In genomic region chr5:171450423-171451246, GRCh38 we compare ENCODE assay signal across 9 cellular contexts. TPM values are rescaled to one million over a fixed set of nuclear protein-coding genes. Genes with fewer than 3 reads are reported as not detected.
DNase-seq lines count a peak whose midpoint lies in the region; TF ChIP-seq lines count a peak whose summit lies in the region.
"Had no signal": no experiment of that assay in that cellular context is flagged by ENCODE, and none has a peak within 500 bp of the region (broad histone marks: within the 10 kb centered on the region; RNA-seq: fewer than 3 reads in every experiment).

No MANE protein-coding gene starts in this region.

- TF ChIP-seq CTCF in coronary artery (IDR thresholded peaks at IDR 0.05) = no peak

- in situ Hi-C loops in HAP-1 (cut with MboI; ENCODE audit: low sequenced_read_pairs) = no loop called here

- peak overlapping the region in 3 of 10 experiments; percentile 13 to 38 (median 33); a peak in 2 of 20 replicates for H3K4me3 ChIP-seq in BLaER1 treated with 17β-estradiol and CSF1 and Interleukin-3, amounts not matched to agents 10 nM and 100 nM
- H3K4me3 ChIP-seq in coronary artery = peak overlapping the region; percentile 71
- no peak overlapping the region for H3K4me3 ChIP-seq in HAP-1
- H3K4me3 ChIP-seq: cardiac muscle cell had no signal

- H3K27ac ChIP-seq in BLaER1 treated with 17β-estradiol and CSF1 and Interleukin-3, amounts not matched to agents 10 nM and 100 nM = peak overlapping the region in 1 of 11 experiments; percentile 22; a peak in 2 of 22 replicates
- peak overlapping the region; percentile 63 to 79 for H3K27ac ChIP-seq in coronary artery
- H3K27ac ChIP-seq: cardiac muscle cell had no signal

- peaks cover 0 to 9% (median 0%) of the 10 kb centered on the region in 10 experiments; a peak in 2 of 20 replicates for H3K4me1 ChIP-seq in BLaER1 treated with 17β-estradiol and CSF1 and Interleukin-3, amounts not matched to agents 10 nM and 100 nM
- H3K4me1 ChIP-seq in HAP-1 = no peaks in the 10 kb centered on the region

- no peaks in the 10 kb centered on the region for H4K20me1 ChIP-seq in BLaER1 treated with 17β-estradiol and CSF1 and Interleukin-3, amounts not matched to agents 10 nM and 100 nM

- H3K9ac ChIP-seq in BLaER1 treated with 17β-estradiol and CSF1 and Interleukin-3, amounts not matched to agents 10 nM and 100 nM = peak overlapping the region in 2 of 11 experiments; percentile 15 to 48; a peak in 3 of 22 replicates

- H3K4me2 ChIP-seq in BLaER1 treated with 17β-estradiol and CSF1 and Interleukin-3, amounts not matched to agents 10 nM and 100 nM = peak overlapping the region in 7 of 11 experiments; percentile 34 to 61 (median 48); a peak in 15 of 22 replicates

- H3K36me3 ChIP-seq in BLaER1 treated with 17β-estradiol and CSF1 and Interleukin-3, amounts not matched to agents 10 nM and 100 nM = no peaks in the 10 kb centered on the region
- no peaks in the 10 kb centered on the region for H3K36me3 ChIP-seq in HAP-1 (replicated peaks)

- peaks cover 0 to 34% (median 22%) of the 10 kb centered on the region in 11 experiments; a peak in 18 of 22 replicates for H3K27me3 ChIP-seq in BLaER1 treated with 17β-estradiol and CSF1 and Interleukin-3, amounts not matched to agents 10 nM and 100 nM
- no peaks in the 10 kb centered on the region for H3K27me3 ChIP-seq in HAP-1 (ENCODE audit: low read depth)
- H3K27me3 ChIP-seq: cardiac muscle cell had no signal

- no peaks in the 10 kb centered on the region for H3K9me3 ChIP-seq in BLaER1 treated with 17β-estradiol and CSF1 and Interleukin-3, amounts not matched to agents 10 nM and 100 nM (replicated peaks in 1 of 11)
- H3K9me3 ChIP-seq in HAP-1 = no peaks in the 10 kb centered on the region

- DNase-seq in NOMO-1 treated with DMSO at 0.1 percent for 48 hours (lab: John Stamatoyannopoulos, UW; ENCODE audit: unreplicated experiment) (peak; percentile 30), coronary artery (ENCODE audit: low spot score) (no peak), lung microvascular endothelial cell (ENCODE audit: low read depth in 2 of 2) (peak; percentile 81 to 86), stromal cell of bone marrow (ENCODE audit: low read depth) (peak; percentile 80), cerebellar nuclear complex (lab: John Stamatoyannopoulos, UW) (no peak), HAP-1 (ENCODE audit: low spot score in 2 of 2) (no peak), NCI-H1092 treated with DMSO at 0.1 percent for 48 hours (lab: John Stamatoyannopoulos, UW) (no peak)

RNA-seq across cellular contexts. Expression of gene FGF18, which starts 31.2 kb away (rescaled TPM):
- not detected in 2 replicates for total RNA-seq in lung microvascular endothelial cell

Comparison
In these comparisons a context has a peak if more than half of its experiments do, and no peak if none do; other contexts are left out.
1. DNase-seq: peak in NOMO-1 treated with DMSO at 0.1 percent for 48 hours (single experiment), lung microvascular endothelial cell (2 of 2) and stromal cell of bone marrow (single experiment); none in coronary artery (single experiment), cerebellar nuclear complex (0 of 2), HAP-1 (0 of 2) and NCI-H1092 treated with DMSO at 0.1 percent for 48 hours (single experiment).